Comparison of ENCODE assay signal across 2 cellular contexts in genomic region chr1:41878911-41879310, GRCh38.
TF ChIP-seq lines count a peak whose summit lies in the region.

No MANE protein-coding gene starts in this region.

TF ChIP-seq in HCT116, 20 proteins besides CTCF, POLR2A, EP300 and RAD21:
- TF ChIP-seq, protein P1, sequence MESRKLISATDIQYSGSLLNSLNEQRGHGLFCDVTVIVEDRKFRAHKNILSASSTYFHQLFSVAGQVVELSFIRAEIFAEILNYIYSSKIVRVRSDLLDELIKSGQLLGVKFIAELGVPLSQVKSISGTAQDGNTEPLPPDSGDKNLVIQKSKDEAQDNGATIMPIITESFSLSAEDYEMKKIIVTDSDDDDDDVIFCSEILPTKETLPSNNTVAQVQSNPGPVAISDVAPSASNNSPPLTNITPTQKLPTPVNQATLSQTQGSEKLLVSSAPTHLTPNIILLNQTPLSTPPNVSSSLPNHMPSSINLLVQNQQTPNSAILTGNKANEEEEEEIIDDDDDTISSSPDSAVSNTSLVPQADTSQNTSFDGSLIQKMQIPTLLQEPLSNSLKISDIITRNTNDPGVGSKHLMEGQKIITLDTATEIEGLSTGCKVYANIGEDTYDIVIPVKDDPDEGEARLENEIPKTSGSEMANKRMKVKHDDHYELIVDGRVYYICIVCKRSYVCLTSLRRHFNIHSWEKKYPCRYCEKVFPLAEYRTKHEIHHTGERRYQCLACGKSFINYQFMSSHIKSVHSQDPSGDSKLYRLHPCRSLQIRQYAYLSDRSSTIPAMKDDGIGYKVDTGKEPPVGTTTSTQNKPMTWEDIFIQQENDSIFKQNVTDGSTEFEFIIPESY (IDR thresholded peaks at IDR 0.05; ENCODE audit: extremely low read depth, insufficient replicate concordance, low read length): no peak
- TF ChIP-seq EZH2 (IDR thresholded peaks at IDR 0.05): no peak
TF ChIP-seq in HCT116: peak in this region for 0.

TF ChIP-seq in K562, 482 proteins besides CTCF, POLR2A, EP300 and RAD21:
- peak; percentile 87; the same call in 1 of the 2 replicates for TF ChIP-seq PTBP1 (IDR thresholded peaks at IDR 0.05; ENCODE audit: low read depth, low read length)
- no peak for TF ChIP-seq KDM5B (IDR thresholded peaks at IDR 0.05; ENCODE audit: insufficient replicate concordance, low read depth, low read length)
TF ChIP-seq in K562: peak in this region for 1.
